In genomic region chr1:92877081-92877711, GRCh38 we compare ENCODE assay signal across 9 cellular contexts. TPM values are rescaled to one million over a fixed set of nuclear protein-coding genes. Genes with fewer than 3 reads are reported as not detected.
DNase-seq lines count a peak whose midpoint lies in the region; ATAC-seq and TF ChIP-seq lines count a peak whose summit lies in the region.
"Had no signal": no experiment of that assay in that cellular context is flagged by ENCODE, and none has a peak within 500 bp of the region (broad histone marks: within the 10 kb centered on the region; RNA-seq: fewer than 3 reads in every experiment).

No MANE protein-coding gene starts in this region.

- H3K36me3 ChIP-seq in DND-41 (ENCODE audit: insufficient read depth, low read length) (peaks cover 23% of the 10 kb centered on the region), HUES64 (ENCODE audit: insufficient read depth, low read length) (no peaks in the 10 kb centered on the region), aorta (ENCODE audit: control insufficient read depth in 1 of 2, insufficient read depth in 2 of 2, low read length in 1 of 2) (peaks cover 0 to 2% of the 10 kb centered on the region in 2 donors)

- DNase-seq in DND-41 (peak; percentile 38), T-helper 17 cell (no peak), midbrain (lab: John Stamatoyannopoulos, UW) (peak; percentile 76), NCI-H524 treated with DMSO at 0.1 percent for 48 hours (lab: John Stamatoyannopoulos, UW) (no peak), NCI-H1436 (lab: John Stamatoyannopoulos, UW) (no peak), aorta (no peak)

- peaks cover 7% of the 10 kb centered on the region for H3K9me3 ChIP-seq in DND-41 (ENCODE audit: insufficient read depth, low read length, severe bottlenecking)
- no peaks in the 10 kb centered on the region for H3K9me3 ChIP-seq in HUES64 (ENCODE audit: insufficient read depth, low read depth, low read length)
- no peaks in the 10 kb centered on the region for H3K9me3 ChIP-seq in T-helper 17 cell (ENCODE audit: control insufficient read depth, low read length, poor library complexity, severe bottlenecking)
- no peaks in the 10 kb centered on the region for H3K9me3 ChIP-seq in aorta (ENCODE audit: control insufficient read depth, low read length)

- peak overlapping the region; percentile 69 for H3K4me2 ChIP-seq in DND-41 (ENCODE audit: insufficient read depth, low read length)

- H3K4me1 ChIP-seq in DND-41 (ENCODE audit: insufficient read depth, low read length) (peaks cover 41% of the 10 kb centered on the region), HUES64 (ENCODE audit: insufficient read depth, low read length) (peaks cover 8% of the 10 kb centered on the region; the same call in 1 of the 2 replicates), aorta (ENCODE audit: control insufficient read depth in 1 of 2, insufficient read depth in 2 of 2, low read length in 2 of 2) (no peaks in the 10 kb centered on the region)

- peaks cover 21% of the 10 kb centered on the region for H3K4me1 Mint-ChIP-seq in T-helper 17 cell

- H3K27me3 ChIP-seq in DND-41 (ENCODE audit: insufficient read depth, low read length, poor library complexity) = no peaks in the 10 kb centered on the region
- H3K27me3 ChIP-seq in HUES64 (ENCODE audit: insufficient read depth, low read length) = no peaks in the 10 kb centered on the region
- H3K27me3 ChIP-seq in aorta (ENCODE audit: control insufficient read depth in 1 of 2, insufficient read depth in 2 of 2, low read length in 1 of 2) = no peaks in the 10 kb centered on the region

- 84% methylated on average over 4 of the region's 4 CpGs for WGBS in HUES64
- WGBS in aorta, 2 donors = 58 to 61% methylated on average over 4 of the region's 4 CpGs

- H3K27ac ChIP-seq in DND-41 (ENCODE audit: low read length) (peak overlapping the region; percentile 66), HUES64 (ENCODE audit: low read depth, low read length) (0 out of 2 replicates have a peak overlapping the region, but pooled peaks have one; percentile 25), aorta (ENCODE audit: low read depth in 1 of 2, low read length in 2 of 2) (no peak overlapping the region)
- H3K27ac ChIP-seq: HL-60 had no signal

- intact Hi-C loops in aorta (cut with DNase I) = no loop called here

- no peak overlapping the region for H3K4me3 Mint-ChIP-seq in T-helper 17 cell

- peak overlapping the region; percentile 46 for H3K9ac ChIP-seq in DND-41 (ENCODE audit: low read depth, low read length)
- H3K9ac ChIP-seq in HUES64 (ENCODE audit: low read depth, low read length) = no peak overlapping the region

- peak; percentile 96 for ATAC-seq in DND-41 (ENCODE audit: insufficient read depth, low read depth)
- peak; percentile 45 for ATAC-seq in T-helper 17 cell
- ATAC-seq in GM18502 (IDR thresholded peaks at IDR 0.05; ENCODE audit: poor library complexity, unreplicated experiment) = no peak
- ATAC-seq in aorta (ENCODE audit: low FRiP score) = no peak

- peak overlapping the region; percentile 10; the same call in 1 of the 2 replicates for H2AFZ ChIP-seq in DND-41 (ENCODE audit: low read depth, low read length)

- no peak for TF ChIP-seq CTCF in DND-41 (IDR thresholded peaks at IDR 0.05; ENCODE audit: borderline replicate concordance, extremely low read depth, low read length, poor library complexity, severe bottlenecking)

- no peaks in the 10 kb centered on the region for H3K36me3 Mint-ChIP-seq in T-helper 17 cell (ENCODE audit: low read depth)

- no peaks in the 10 kb centered on the region for H4K20me1 ChIP-seq in DND-41 (ENCODE audit: insufficient read depth, low read length)

- H3K4me3 ChIP-seq in DND-41 (ENCODE audit: low read depth in 1 of 2, low read length in 2 of 2) (peak overlapping the region; percentile 8 to 46; a peak in 3 of 4 replicates), HUES64 (ENCODE audit: low read length) (no peak overlapping the region), aorta (ENCODE audit: low read length in 2 of 2) (no peak overlapping the region)

- no peaks in the 10 kb centered on the region for H3K27me3 Mint-ChIP-seq in T-helper 17 cell

- peaks cover 43% of the 10 kb centered on the region for H3K79me2 ChIP-seq in DND-41 (ENCODE audit: insufficient read depth, low read length)

- H3K27ac Mint-ChIP-seq in T-helper 17 cell = peak overlapping the region; percentile 46

RNA-seq across cellular contexts. Expression of gene RPL5, which starts 45.4 kb away (rescaled TPM):
- polyA plus RNA-seq in HUES64 (2013, experiment 1 of 2) = 2,204 TPM
- 2,625 TPM for polyA plus RNA-seq in HUES64 (2013, experiment 2 of 2)
- total RNA-seq in T-helper 17 cell (1,000 to 10,000 TPM; 1,386 to 1,390 TPM), aorta (100 to 1,000 TPM; 778 to 824 TPM)
- 1,000 to 10,000 TPM; 1,953 to 3,435 TPM for polyA plus RNA-seq in aorta

Comparison
In these comparisons a context has a peak if more than half of its experiments do, and no peak if none do; other contexts are left out.
1. ATAC-seq: peak in DND-41 (single experiment) and T-helper 17 cell (single experiment); none in GM18502 (single experiment) and aorta (single experiment).
2. DNase-seq: peak in DND-41 (single experiment) and midbrain (single experiment); none in T-helper 17 cell (0 of 3), NCI-H524 treated with DMSO at 0.1 percent for 48 hours (single experiment), NCI-H1436 (single experiment) and aorta (0 of 2).
3. H3K27ac ChIP-seq: peak in DND-41 (single experiment) and HUES64 (single experiment); none in aorta (0 of 2).
4. H3K4me3 ChIP-seq: peak in DND-41 (2 of 2); none in HUES64 (single experiment) and aorta (0 of 2).